In genomic region chr5:77569409-77569808, GRCh38 we compare ENCODE assay signal across 10 cellular contexts.
"Had no signal": no experiment of that assay in that cellular context is flagged by ENCODE, and none has a peak within 500 bp of the region (broad histone marks: within the 10 kb centered on the region; RNA-seq: fewer than 3 reads in every experiment).

No MANE protein-coding gene starts in this region.

- ATAC-seq: activated naive CD4-positive, alpha-beta T cell treated with anti-CD3 and anti-CD28 coated beads, Interleukin-2, amount 50 U/mL, for 72 hours had no signal

- H3K27ac ChIP-seq: testis had no signal

- H3K4me1 ChIP-seq: testis had no signal

- H3K9me3 ChIP-seq: testis had no signal

- DNase-seq: activated CD4-positive, alpha-beta T cell treated with anti-CD3 and anti-CD28 coated beads, Interleukin-2, amount 50 U/mL, for 4 hours; activated CD4-positive, CD25-positive, alpha-beta regulatory T cell treated with anti-CD3 and anti-CD28 coated beads, Interleukin-2, amount 50 U/mL, for 72 hours; activated effector memory CD4-positive, alpha-beta T cell treated with Interleukin-2 at 50 U/mL for 16 hours; activated T-cell treated with anti-CD3 and anti-CD28 coated beads, Interleukin-2, amount 50 U/mL, for 1 hour; hippocampal formation; kidney glomerular epithelial cell; stimulated activated CD4-positive, alpha-beta T cell treated with anti-CD3 and anti-CD28 coated beads, Interleukin-4, amount 100 ng/mL, for 1 hour; stimulated activated CD8-positive, alpha-beta memory T cell treated with anti-CD3 and anti-CD28 coated beads, Interleukin-4, amount 100 ng/mL, for 48 hours; testis had no signal

- H3K4me3 ChIP-seq: testis had no signal

- H3K27me3 ChIP-seq: testis had no signal
